ENCODE assay signal across 12 cellular contexts in genomic region chr17:74206332-74206818, GRCh38. TPM values are rescaled to one million over a fixed set of nuclear protein-coding genes. Genes with fewer than 3 reads are reported as not detected.
DNase-seq lines count a peak whose midpoint lies in the region; TF ChIP-seq lines count a peak whose summit lies in the region.
"Had no signal": no experiment of that assay in that cellular context is flagged by ENCODE, and none has a peak within 500 bp of the region (broad histone marks: within the 10 kb centered on the region; RNA-seq: fewer than 3 reads in every experiment).

No MANE protein-coding gene starts in this region.

- no peak overlapping the region for H3T11ph ChIP-seq in H9 (ENCODE audit: low read length)

- H3K36me3 Mint-ChIP-seq in CD4-positive, alpha-beta memory T cell, result peaks cover 33 to 60% of the 10 kb centered on the region in 2 donors
- peaks cover 44 to 72% (median 69%) of the 10 kb centered on the region in 3 experiments for H3K36me3 Mint-ChIP-seq in H9 (ENCODE audit: insufficient read depth in 1 of 3, low read depth in 3 of 3)
- H3K36me3 Mint-ChIP-seq in activated T-helper 1 cell treated with anti-CD3 and anti-CD28 coated beads, Interleukin-12 subunit alpha, Interleukin-12 subunit beta, Interleukin-2, Interleukin-4 antibody, amounts not matched to agents 30 ng/mL and 10 ng/mL and 1 ng/mL, durations not matched to agents 14 hours and 24 hours and 36 hours (ENCODE audit: low read depth), result peaks cover 51% of the 10 kb centered on the region

- H3K14ac ChIP-seq in H9 (ENCODE audit: insufficient read depth, low read length), result no peak overlapping the region
- H3K14ac ChIP-seq in mesenchymal stem cell (ENCODE audit: low read length in 2 of 2), result no peak overlapping the region

- no peak for DNase-seq in CD4-positive, alpha-beta memory T cell
- DNase-seq in H9 (no peak), mesenchymal stem cell (no peak), inferior parietal cortex (ENCODE audit: extremely low spot score) (no peak), NK-92 (lab: John Stamatoyannopoulos, UW; ENCODE audit: unreplicated experiment) (no peak), HUDEP-2 (lab: John Stamatoyannopoulos, UW; ENCODE audit: unreplicated experiment in 76 of 76) (no peak), posterior vena cava (ENCODE audit: low spot score) (no peak)
- DNase-seq in activated T-helper 1 cell treated with anti-CD3 and anti-CD28 coated beads, Interleukin-12 subunit alpha, Interleukin-12 subunit beta, Interleukin-2, Interleukin-4 antibody, amounts not matched to agents 30 ng/mL and 10 ng/mL and 1 ng/mL, durations not matched to agents 14 hours and 24 hours and 36 hours (ENCODE audit: low spot score), result no peak
- DNase-seq: DMS79, kidney glomerular epithelial cell, uterus had no signal

- no peak overlapping the region for H3K4me3 ChIP-seq in CD4-positive, alpha-beta memory T cell (ENCODE audit: low read length in 2 of 2)
- no peak overlapping the region for H3K4me3 ChIP-seq in mesenchymal stem cell (ENCODE audit: insufficient read depth in 1 of 2, low read depth in 1 of 2, low read length in 2 of 2)
- H3K4me3 ChIP-seq: prostate gland, uterus had no signal

- H2BK120ac ChIP-seq in H9 (ENCODE audit: low read depth, low read length, poor library complexity, severe bottlenecking), result no peak overlapping the region
- no peak overlapping the region for H2BK120ac ChIP-seq in mesenchymal stem cell (ENCODE audit: low read depth, low read length)

- intact Hi-C loops in CD4-positive, alpha-beta memory T cell (cut with micrococcal nuclease), result no loop called here
- intact Hi-C loops in activated T-helper 1 cell treated with anti-CD3 and anti-CD28 coated beads, Interleukin-12 subunit alpha, Interleukin-12 subunit beta, Interleukin-2, Interleukin-4 antibody, amounts not matched to agents 30 ng/mL and 10 ng/mL and 1 ng/mL, durations not matched to agents 14 hours and 24 hours and 36 hours (cut with micrococcal nuclease), result no loop called here
- intact Hi-C loops in posterior vena cava (cut with DNase I), result no loop called here

- no peaks in the 10 kb centered on the region for H3K9me3 ChIP-seq in CD4-positive, alpha-beta memory T cell (ENCODE audit: control insufficient read depth in 1 of 2, low read length in 2 of 2)
- no peaks in the 10 kb centered on the region for H3K9me3 ChIP-seq in H9 (ENCODE audit: control insufficient read depth, low read depth, low read length)
- H3K9me3 ChIP-seq in mesenchymal stem cell (ENCODE audit: control insufficient read depth, low read length), result no peaks in the 10 kb centered on the region
- H3K9me3 ChIP-seq: prostate gland, uterus had no signal

- peaks cover 3 to 11% of the 10 kb centered on the region in 2 donors for H3K27me3 Mint-ChIP-seq in CD4-positive, alpha-beta memory T cell
- peaks cover 12% of the 10 kb centered on the region for H3K27me3 Mint-ChIP-seq in H9 (ENCODE audit: low read depth)
- peaks cover 14% of the 10 kb centered on the region for H3K27me3 Mint-ChIP-seq in activated T-helper 1 cell treated with anti-CD3 and anti-CD28 coated beads, Interleukin-12 subunit alpha, Interleukin-12 subunit beta, Interleukin-2, Interleukin-4 antibody, amounts not matched to agents 30 ng/mL and 10 ng/mL and 1 ng/mL, durations not matched to agents 14 hours and 24 hours and 36 hours (ENCODE audit: insufficient read depth)

- H3K79me1 ChIP-seq in H9 (ENCODE audit: insufficient read depth, low read depth, low read length, poor library complexity, severe bottlenecking) (peaks cover 5% of the 10 kb centered on the region), mesenchymal stem cell (replicated peaks; ENCODE audit: low read length, poor library complexity, severe bottlenecking) (peaks cover 3% of the 10 kb centered on the region)

- H3K27ac Mint-ChIP-seq in CD4-positive, alpha-beta memory T cell, result peak overlapping the region in 6 of 7 donors; percentile 3 to 97 (median 81)
- H3K27ac Mint-ChIP-seq in H9, result peak overlapping the region in 2 of 3 experiments; percentile 14 to 53; a peak in 4 of 7 replicates
- H3K27ac Mint-ChIP-seq in activated T-helper 1 cell treated with anti-CD3 and anti-CD28 coated beads, Interleukin-12 subunit alpha, Interleukin-12 subunit beta, Interleukin-2, Interleukin-4 antibody, amounts not matched to agents 30 ng/mL and 10 ng/mL and 1 ng/mL, durations not matched to agents 14 hours and 24 hours and 36 hours, result peak overlapping the region; percentile 43

- peaks cover 32 to 55% (median 44%) of the 10 kb centered on the region in 4 donors for H3K4me1 Mint-ChIP-seq in CD4-positive, alpha-beta memory T cell
- peaks cover 46 to 65% of the 10 kb centered on the region in 2 experiments for H3K4me1 Mint-ChIP-seq in H9
- H3K4me1 Mint-ChIP-seq in activated T-helper 1 cell treated with anti-CD3 and anti-CD28 coated beads, Interleukin-12 subunit alpha, Interleukin-12 subunit beta, Interleukin-2, Interleukin-4 antibody, amounts not matched to agents 30 ng/mL and 10 ng/mL and 1 ng/mL, durations not matched to agents 14 hours and 24 hours and 36 hours (ENCODE audit: low read depth), result peaks cover 46% of the 10 kb centered on the region

- no CpG with 5 or more reads among the region's 5 CpGs for WGBS in H9 (ENCODE audit: extremely low coverage, insufficient read length, low lambda C conversion rate)
- WGBS in mesenchymal stem cell, result 95% methylated on average over 5 of the region's 5 CpGs

- peaks cover 22% of the 10 kb centered on the region; the same call in 1 of the 2 replicates for H3K79me2 ChIP-seq in H9 (ENCODE audit: insufficient read depth, low read length)

- H2AFZ ChIP-seq in H9 (ENCODE audit: low read length) (no peak overlapping the region), mesenchymal stem cell (ENCODE audit: low read depth, low read length) (no peak overlapping the region)

- H3K27me3 ChIP-seq in CD4-positive, alpha-beta memory T cell (ENCODE audit: insufficient read depth, low read length), result peaks cover 7% of the 10 kb centered on the region
- H3K27me3 ChIP-seq in H9 (ENCODE audit: insufficient read depth, low read length) (no peaks in the 10 kb centered on the region), mesenchymal stem cell (ENCODE audit: control insufficient read depth in 1 of 2, insufficient read depth in 1 of 2, low read length in 2 of 2) (peaks cover 8 to 13% of the 10 kb centered on the region in 2 experiments)
- H3K27me3 ChIP-seq: uterus had no signal

- no peak overlapping the region for H3K23ac ChIP-seq in H9 (ENCODE audit: insufficient read length, low read depth, low read length)
- H3K23ac ChIP-seq in mesenchymal stem cell (ENCODE audit: low read length in 2 of 2), result no peak overlapping the region

- TF ChIP-seq CTCF in H9 (conservative IDR thresholded peaks at IDR 0.05), result no peak

- H4K8ac ChIP-seq in H9 (replicated peaks; ENCODE audit: insufficient read length, low read depth, low read length) (no peak overlapping the region), mesenchymal stem cell (ENCODE audit: low read length) (no peak overlapping the region)

- H4K91ac ChIP-seq in H9 (ENCODE audit: insufficient read length, low read depth, low read length), result no peak overlapping the region
- H4K91ac ChIP-seq in mesenchymal stem cell (ENCODE audit: low read length), result no peak overlapping the region

- H3K4me1 ChIP-seq in CD4-positive, alpha-beta memory T cell (ENCODE audit: insufficient read depth, low read length), result peaks cover 65% of the 10 kb centered on the region
- H3K4me1 ChIP-seq in H9 (ENCODE audit: insufficient read depth, low read length), result peaks cover 7% of the 10 kb centered on the region; the same call in 1 of the 2 replicates
- peaks cover 29% of the 10 kb centered on the region for H3K4me1 ChIP-seq in mesenchymal stem cell (ENCODE audit: control insufficient read depth, insufficient read depth, low read depth, low read length)

- no peak overlapping the region for H2BK20ac ChIP-seq in H9 (ENCODE audit: low read depth, low read length, poor library complexity, severe bottlenecking)

- H2BK12ac ChIP-seq in H9 (ENCODE audit: insufficient read length, low read depth, low read length), result no peak overlapping the region
- no peak overlapping the region for H2BK12ac ChIP-seq in mesenchymal stem cell (ENCODE audit: low read length in 2 of 2)

- H4K20me1 ChIP-seq in H9 (ENCODE audit: control insufficient read depth, insufficient read depth, insufficient read length), result peaks cover 2% of the 10 kb centered on the region

- H3K36me3 ChIP-seq in CD4-positive, alpha-beta memory T cell (ENCODE audit: insufficient read depth, low read length), result peaks cover 47% of the 10 kb centered on the region
- peaks cover 41 to 61% of the 10 kb centered on the region in 2 experiments for H3K36me3 ChIP-seq in mesenchymal stem cell (ENCODE audit: control insufficient read depth in 1 of 2, insufficient read depth in 2 of 2, low read depth in 1 of 2, low read length in 2 of 2)
- H3K36me3 ChIP-seq: uterus had no signal

- no peak overlapping the region for H4K5ac ChIP-seq in H9 (ENCODE audit: insufficient read length, low read depth, low read length)

- H3K9ac ChIP-seq in H9 (ENCODE audit: extremely low read depth, insufficient read length, low read length) (no peak overlapping the region), mesenchymal stem cell (ENCODE audit: low read length) (peak overlapping the region; percentile 98)

- CTCF ChIA-PET in CD4-positive, alpha-beta memory T cell (lab: Charles Lee; ENCODE audit: partially characterized antibody), result interaction anchor here (1.7 to 14.6 kb wide), 2 partner anchors 68 to 91 kb away, joined by 3 to 230 read pairs; partner anchors contain the start of gene DNAI2

- peak overlapping the region in 6 of 8 donors; percentile 28 to 72 (median 52) for H3K4me3 Mint-ChIP-seq in CD4-positive, alpha-beta memory T cell
- H3K4me3 Mint-ChIP-seq in H9, result peak overlapping the region; percentile 43 to 65; a peak in 4 of 5 replicates
- peak overlapping the region; percentile 66 for H3K4me3 Mint-ChIP-seq in activated T-helper 1 cell treated with anti-CD3 and anti-CD28 coated beads, Interleukin-12 subunit alpha, Interleukin-12 subunit beta, Interleukin-2, Interleukin-4 antibody, amounts not matched to agents 30 ng/mL and 10 ng/mL and 1 ng/mL, durations not matched to agents 14 hours and 24 hours and 36 hours

- no peak overlapping the region for H3K27ac ChIP-seq in CD4-positive, alpha-beta memory T cell (ENCODE audit: low read depth, low read length)
- no peak overlapping the region for H3K27ac ChIP-seq in H9 (ENCODE audit: insufficient read length, low read depth, low read length)
- H3K27ac ChIP-seq in mesenchymal stem cell (ENCODE audit: low read length, poor library complexity, severe bottlenecking), result no peak overlapping the region
- H3K27ac ChIP-seq: prostate gland, uterus had no signal

- H2BK5ac ChIP-seq in H9 (ENCODE audit: insufficient read length, low read length), result no peak overlapping the region
- no peak overlapping the region for H2BK5ac ChIP-seq in mesenchymal stem cell (ENCODE audit: low read depth, low read length, poor library complexity, severe bottlenecking)

- POLR2A ChIA-PET in CD4-positive, alpha-beta memory T cell (lab: Charles Lee; ENCODE audit: partially characterized antibody), result interaction anchor here (0.6 to 1.8 kb wide), 3 partner anchors 15 to 90 kb away, joined by 3 to 5 read pairs (median 3); no protein-coding TSS in a partner anchor

- H3K4me2 ChIP-seq in H9 (ENCODE audit: insufficient read depth, insufficient read length, low read length) (no peak overlapping the region), mesenchymal stem cell (ENCODE audit: low read length, poor library complexity, severe bottlenecking) (no peak overlapping the region)

- H2AK5ac ChIP-seq in H9 (ENCODE audit: insufficient read length, low read length), result no peak overlapping the region
- H2AK5ac ChIP-seq in mesenchymal stem cell (ENCODE audit: low read length, severe bottlenecking), result no peak overlapping the region

- H3K56ac ChIP-seq in H9 (ENCODE audit: insufficient read length, low read depth, low read length), result no peak overlapping the region

- no peak overlapping the region for H3K18ac ChIP-seq in H9 (ENCODE audit: insufficient read length, low read depth, low read length)
- no peak overlapping the region for H3K18ac ChIP-seq in mesenchymal stem cell (ENCODE audit: low read depth in 1 of 2, low read length in 2 of 2)

- no peak overlapping the region for H2BK15ac ChIP-seq in H9 (ENCODE audit: low read depth, low read length)
- H2BK15ac ChIP-seq in mesenchymal stem cell (ENCODE audit: low read depth, poor library complexity, severe bottlenecking), result no peak overlapping the region

- peaks cover 8% of the 10 kb centered on the region for H3K23me2 ChIP-seq in H9 (ENCODE audit: insufficient read length, low read depth, low read length, poor library complexity, severe bottlenecking)

- H3K4ac ChIP-seq in H9 (ENCODE audit: low read depth, low read length) (no peak overlapping the region), mesenchymal stem cell (ENCODE audit: low read depth in 1 of 2, low read length in 2 of 2) (no peak overlapping the region)

- no peaks in the 10 kb centered on the region for H3K9me3 Mint-ChIP-seq in CD4-positive, alpha-beta memory T cell
- peaks cover 3% of the 10 kb centered on the region in 2 experiments; a peak in 3 of 5 replicates for H3K9me3 Mint-ChIP-seq in H9
- H3K9me3 Mint-ChIP-seq in activated T-helper 1 cell treated with anti-CD3 and anti-CD28 coated beads, Interleukin-12 subunit alpha, Interleukin-12 subunit beta, Interleukin-2, Interleukin-4 antibody, amounts not matched to agents 30 ng/mL and 10 ng/mL and 1 ng/mL, durations not matched to agents 14 hours and 24 hours and 36 hours, result no peaks in the 10 kb centered on the region

RNA-seq across cellular contexts. Expression of gene RPL38, which starts 2.9 kb away (rescaled TPM):
- total RNA-seq in CD4-positive, alpha-beta memory T cell, result 1,000 to 10,000 TPM; 2,053 to 2,073 TPM
- 1,000 to 10,000 TPM; 1,662 to 2,198 TPM for polyA plus RNA-seq in CD4-positive, alpha-beta memory T cell
- total RNA-seq in H9 (2021) (1,354 and 1,358 TPM in 2 replicates), posterior vena cava (100 to 1,000 TPM; 560 to 702 TPM)
- 1,123 and 1,161 TPM in 2 replicates for total RNA-seq in activated T-helper 1 cell treated with anti-CD3 and anti-CD28 coated beads, Interleukin-12 subunit alpha, Interleukin-12 subunit beta, Interleukin-2, Interleukin-4 antibody, amounts not matched to agents 30 ng/mL and 10 ng/mL and 1 ng/mL, durations not matched to agents 14 hours and 24 hours and 36 hours
- polyA plus RNA-seq in mesenchymal stem cell (2013, experiment 1 of 2), result 3,306 TPM
- 3,256 TPM for polyA plus RNA-seq in mesenchymal stem cell (2013, experiment 2 of 2)

RNA-seq across cellular contexts. Expression of gene TTYH2, which starts 7.0 kb away (rescaled TPM):
- 10 to 100 TPM; 40.5 to 42.4 TPM for total RNA-seq in CD4-positive, alpha-beta memory T cell
- polyA plus RNA-seq in CD4-positive, alpha-beta memory T cell, result 1 to 10 TPM; 7.0 to 7.9 TPM
- total RNA-seq in H9 (2021), result 1.6 and 3.2 TPM in 2 replicates
- 5.7 and 6.8 TPM in 2 replicates for total RNA-seq in activated T-helper 1 cell treated with anti-CD3 and anti-CD28 coated beads, Interleukin-12 subunit alpha, Interleukin-12 subunit beta, Interleukin-2, Interleukin-4 antibody, amounts not matched to agents 30 ng/mL and 10 ng/mL and 1 ng/mL, durations not matched to agents 14 hours and 24 hours and 36 hours
- polyA plus RNA-seq in mesenchymal stem cell (2013, experiment 1 of 2), result 2.0 TPM
- polyA plus RNA-seq in mesenchymal stem cell (2013, experiment 2 of 2), result 2.7 TPM
- 1 to 10 TPM; 3.2 to 5.5 TPM for total RNA-seq in posterior vena cava
